In the genomic region with DNA sequence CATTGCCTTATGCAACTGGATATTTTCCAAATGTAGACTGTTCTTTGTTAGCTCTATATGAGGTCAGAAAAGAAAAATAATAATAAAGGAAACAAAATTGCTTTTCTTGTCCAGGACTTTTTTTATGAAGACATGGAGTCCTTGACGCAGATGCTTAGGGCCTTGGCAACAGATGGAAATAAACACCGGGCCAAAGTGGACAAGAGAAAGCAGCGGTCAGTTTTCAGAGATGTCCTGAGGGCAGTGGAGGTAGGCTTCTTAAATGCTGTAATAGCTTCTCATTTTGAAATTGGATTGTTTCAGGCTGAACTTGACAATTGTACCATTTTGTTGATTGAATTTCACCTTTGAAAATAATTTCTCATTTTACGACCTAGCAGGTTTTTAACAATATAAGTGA, we compare ENCODE assay signal across 32 cellular contexts. TPM values are rescaled to one million over a fixed set of nuclear protein-coding genes. Genes with fewer than 3 reads are reported as not detected.
"Had no signal": no experiment of that assay in that cellular context is flagged by ENCODE, and none has a peak within 500 bp of the region (broad histone marks: within the 10 kb centered on the region; RNA-seq: fewer than 3 reads in every experiment).

No MANE protein-coding gene starts in this region.

- H3K27me3 Mint-ChIP-seq: activated CD4-positive, alpha-beta memory T cell treated with anti-CD3 and anti-CD28 coated beads for 36 hours; activated CD4-positive, alpha-beta T cell treated with anti-CD3 and anti-CD28 coated beads for 36 hours; activated CD4-positive, alpha-beta T cell treated with anti-CD3 and anti-CD28 coated beads, Interleukin-2, amount 10 ng/mL, durations not matched to agents 24 days and 14 days; activated CD8-positive, alpha-beta memory T cell treated with anti-CD3 and anti-CD28 coated beads, Interleukin-2, amount 10 ng/mL, durations not matched to agents 7 days and 5 days; activated naive CD8-positive, alpha-beta T cell treated with anti-CD3 and anti-CD28 coated beads for 36 hours; activated naive CD8-positive, alpha-beta T cell treated with anti-CD3 and anti-CD28 coated beads, Interleukin-2, amount 50 U/mL, for 24 hours; brain; dendritic cell treated with granulocyte-macrophage colony-stimulating factor and Interleukin-4, amounts not matched to agents 40 ng/mL and 50 ng/mL, for 4 days had no signal

- DNase-seq: activated CD4-positive, alpha-beta memory T cell treated with anti-CD3 and anti-CD28 coated beads for 36 hours; activated CD4-positive, alpha-beta T cell treated with anti-CD3 and anti-CD28 coated beads for 36 hours; activated CD4-positive, alpha-beta T cell treated with anti-CD3 and anti-CD28 coated beads, Interleukin-2, amount 10 ng/mL, durations not matched to agents 24 days and 14 days; activated CD4-positive, CD25-positive, alpha-beta regulatory T cell; activated CD4-positive, CD25-positive, alpha-beta regulatory T cell treated with anti-CD3 and anti-CD28 coated beads, Interleukin-2, amount 50 U/mL, for 72 hours; activated CD8-positive, alpha-beta memory T cell treated with anti-CD3 and anti-CD28 coated beads, Interleukin-2, amount 10 ng/mL, durations not matched to agents 7 days and 5 days; activated CD8-positive, alpha-beta memory T cell treated with anti-CD3 and anti-CD28 coated beads, Interleukin-2, amount 50 U/mL, for 4 hours; activated CD8-positive, alpha-beta T cell treated with anti-CD3 and anti-CD28 coated beads, Interleukin-2, amount 10 ng/mL, durations not matched to agents 7 days and 5 days; activated gamma-delta T cell; activated naive CD4-positive, alpha-beta T cell; activated naive CD4-positive, alpha-beta T cell treated with anti-CD3 and anti-CD28 coated beads, Interleukin-2, amount 50 U/mL, for 16 hours; activated naive CD8-positive, alpha-beta T cell treated with anti-CD3 and anti-CD28 coated beads for 36 hours; activated naive CD8-positive, alpha-beta T cell treated with anti-CD3 and anti-CD28 coated beads, Interleukin-2, amount 50 U/mL, for 24 hours; activated T-cell treated with anti-CD3 and anti-CD28 coated beads, Interleukin-2, amount 50 U/mL, for 1 hour; activated T-cell treated with anti-CD3 and anti-CD28 coated beads, Interleukin-2, amount 50 U/mL, for 48 hours; central memory CD4-positive, alpha-beta T cell; cerebellar nuclear complex; dorsolateral prefrontal cortex; effector memory CD4-positive, alpha-beta T cell; endodermal cell; foreskin fibroblast; T-helper 2 cell had no signal

- H3K9me3 ChIP-seq: ascending aorta, breast epithelium had no signal

- H3K27ac Mint-ChIP-seq: activated CD4-positive, alpha-beta memory T cell treated with anti-CD3 and anti-CD28 coated beads for 36 hours; activated CD4-positive, alpha-beta T cell treated with anti-CD3 and anti-CD28 coated beads for 36 hours; activated CD4-positive, alpha-beta T cell treated with anti-CD3 and anti-CD28 coated beads, Interleukin-2, amount 10 ng/mL, durations not matched to agents 24 days and 14 days; activated CD8-positive, alpha-beta memory T cell treated with anti-CD3 and anti-CD28 coated beads, Interleukin-2, amount 10 ng/mL, durations not matched to agents 7 days and 5 days; activated CD8-positive, alpha-beta T cell treated with anti-CD3 and anti-CD28 coated beads, Interleukin-2, amount 10 ng/mL, durations not matched to agents 7 days and 5 days; activated naive CD8-positive, alpha-beta T cell treated with anti-CD3 and anti-CD28 coated beads for 36 hours; activated naive CD8-positive, alpha-beta T cell treated with anti-CD3 and anti-CD28 coated beads, Interleukin-2, amount 50 U/mL, for 24 hours; activated T-helper 1 cell treated with anti-CD3 and anti-CD28 coated beads, Interleukin-12 subunit alpha, Interleukin-12 subunit beta, Interleukin-2, Interleukin-4 antibody, amounts not matched to agents 30 ng/mL and 10 ng/mL and 1 ng/mL, durations not matched to agents 14 hours and 24 hours and 36 hours; activated T-helper 2 cell treated with anti-CD3 and anti-CD28 coated beads, Interferon-gamma antibody, Interleukin-2, Interleukin-4, amounts not matched to agents 10 μg/mL and 5 μg/mL and 100 μg/mL, durations not matched to agents 14 hours and 24 hours and 36 hours; dendritic cell treated with granulocyte-macrophage colony-stimulating factor and Interleukin-4, amounts not matched to agents 40 ng/mL and 50 ng/mL, for 4 days; endodermal cell had no signal

- ATAC-seq: activated CD4-positive, alpha-beta T cell treated with anti-CD3 and anti-CD28 coated beads for 36 hours; activated CD8-positive, alpha-beta memory T cell treated with anti-CD3 and anti-CD28 coated beads, Interleukin-2, amount 10 ng/mL, durations not matched to agents 7 days and 5 days; activated CD8-positive, alpha-beta T cell treated with anti-CD3 and anti-CD28 coated beads, Interleukin-2, amount 10 ng/mL, durations not matched to agents 7 days and 5 days; activated naive CD8-positive, alpha-beta T cell treated with anti-CD3 and anti-CD28 coated beads, Interleukin-2, amount 50 U/mL, for 24 hours; esophagus mucosa had no signal

- H3K27ac ChIP-seq: ascending aorta, breast epithelium, cardiac muscle cell, coronary artery, dorsolateral prefrontal cortex had no signal

- H3K4me3 ChIP-seq: ascending aorta, breast epithelium, cardiac muscle cell, coronary artery, dorsolateral prefrontal cortex had no signal

- H3K27me3 ChIP-seq: ascending aorta, breast epithelium, cardiac muscle cell, dorsolateral prefrontal cortex had no signal

- H3K9me3 Mint-ChIP-seq: activated CD4-positive, alpha-beta memory T cell treated with anti-CD3 and anti-CD28 coated beads for 36 hours; activated CD4-positive, alpha-beta T cell treated with anti-CD3 and anti-CD28 coated beads, Interleukin-2, amount 10 ng/mL, durations not matched to agents 24 days and 14 days; activated naive CD8-positive, alpha-beta T cell treated with anti-CD3 and anti-CD28 coated beads for 36 hours; activated naive CD8-positive, alpha-beta T cell treated with anti-CD3 and anti-CD28 coated beads, Interleukin-2, amount 50 U/mL, for 24 hours; activated T-helper 1 cell treated with anti-CD3 and anti-CD28 coated beads, Interleukin-12 subunit alpha, Interleukin-12 subunit beta, Interleukin-2, Interleukin-4 antibody, amounts not matched to agents 30 ng/mL and 10 ng/mL and 1 ng/mL, durations not matched to agents 14 hours and 24 hours and 36 hours; activated T-helper 2 cell treated with anti-CD3 and anti-CD28 coated beads, Interferon-gamma antibody, Interleukin-2, Interleukin-4, amounts not matched to agents 10 μg/mL and 5 μg/mL and 100 μg/mL, durations not matched to agents 14 hours and 24 hours and 36 hours; brain; dendritic cell treated with granulocyte-macrophage colony-stimulating factor and Interleukin-4, amounts not matched to agents 40 ng/mL and 50 ng/mL, for 4 days; endodermal cell had no signal

- H3K4me1 Mint-ChIP-seq: activated CD4-positive, alpha-beta T cell treated with anti-CD3 and anti-CD28 coated beads for 36 hours; activated CD4-positive, alpha-beta T cell treated with anti-CD3 and anti-CD28 coated beads, Interleukin-2, amount 10 ng/mL, durations not matched to agents 24 days and 14 days; activated CD8-positive, alpha-beta memory T cell treated with anti-CD3 and anti-CD28 coated beads, Interleukin-2, amount 10 ng/mL, durations not matched to agents 7 days and 5 days; activated naive CD8-positive, alpha-beta T cell treated with anti-CD3 and anti-CD28 coated beads, Interleukin-2, amount 50 U/mL, for 24 hours; endodermal cell had no signal

- H3K4me1 ChIP-seq: ascending aorta had no signal

- H3K4me3 Mint-ChIP-seq: activated CD4-positive, alpha-beta memory T cell treated with anti-CD3 and anti-CD28 coated beads for 36 hours; activated CD4-positive, alpha-beta T cell treated with anti-CD3 and anti-CD28 coated beads for 36 hours; activated CD4-positive, alpha-beta T cell treated with anti-CD3 and anti-CD28 coated beads, Interleukin-2, amount 10 ng/mL, durations not matched to agents 24 days and 14 days; activated CD8-positive, alpha-beta memory T cell treated with anti-CD3 and anti-CD28 coated beads, Interleukin-2, amount 10 ng/mL, durations not matched to agents 7 days and 5 days; activated CD8-positive, alpha-beta T cell treated with anti-CD3 and anti-CD28 coated beads, Interleukin-2, amount 10 ng/mL, durations not matched to agents 7 days and 5 days; activated naive CD8-positive, alpha-beta T cell treated with anti-CD3 and anti-CD28 coated beads for 36 hours; activated naive CD8-positive, alpha-beta T cell treated with anti-CD3 and anti-CD28 coated beads, Interleukin-2, amount 50 U/mL, for 24 hours; activated T-helper 1 cell treated with anti-CD3 and anti-CD28 coated beads, Interleukin-12 subunit alpha, Interleukin-12 subunit beta, Interleukin-2, Interleukin-4 antibody, amounts not matched to agents 30 ng/mL and 10 ng/mL and 1 ng/mL, durations not matched to agents 14 hours and 24 hours and 36 hours; brain; dendritic cell treated with granulocyte-macrophage colony-stimulating factor and Interleukin-4, amounts not matched to agents 40 ng/mL and 50 ng/mL, for 4 days; endodermal cell had no signal

RNA-seq across cellular contexts. Expression of gene LSMEM1, which starts 12.9 kb away (rescaled TPM):
- total RNA-seq: ascending aorta, epithelial cell of proximal tubule had no signal
